25 cellular contexts compared by ENCODE assay signal in the genomic region with DNA sequence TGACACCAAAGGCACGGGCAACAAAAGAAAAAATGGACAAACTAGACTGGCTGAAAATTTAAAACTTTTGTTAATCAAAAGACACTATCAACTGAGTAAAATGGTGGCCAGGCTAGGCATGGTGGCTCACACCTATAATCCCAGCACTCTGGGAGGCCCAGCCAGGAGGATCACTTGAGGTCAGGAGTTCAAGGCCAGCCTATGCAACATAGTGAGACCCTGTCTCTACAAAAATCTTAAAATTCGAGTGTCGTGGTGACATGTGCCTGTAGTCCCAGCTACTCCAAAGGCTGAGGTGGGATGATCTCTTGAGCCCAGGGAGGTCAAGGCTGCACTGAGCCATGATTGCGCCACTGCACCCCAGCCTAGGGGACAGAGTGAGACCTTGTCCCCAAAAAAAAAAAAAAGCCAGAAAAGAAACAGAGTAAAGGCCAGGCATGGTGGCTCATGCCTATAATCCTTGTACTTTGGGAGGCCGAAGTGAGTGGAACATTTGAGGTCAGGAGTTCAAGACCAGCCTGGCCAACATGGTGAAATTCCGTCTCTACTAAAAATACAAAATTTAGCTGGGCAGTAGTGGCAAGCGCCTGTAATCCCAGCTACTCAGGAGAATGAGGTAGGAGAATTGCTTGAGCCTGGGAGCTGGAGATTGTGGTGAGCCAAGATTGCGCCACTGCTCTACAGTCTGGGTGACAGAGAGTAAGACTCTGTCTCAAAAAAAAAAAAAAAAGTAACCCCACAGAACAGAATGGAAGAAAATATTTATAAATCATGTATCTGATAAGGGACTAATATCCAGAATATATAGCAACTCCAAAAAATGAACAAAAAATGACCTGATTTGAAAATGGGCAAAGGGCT. TPM values are rescaled to one million over a fixed set of nuclear protein-coding genes. Genes with fewer than 3 reads are reported as not detected.
DNase-seq lines count a peak whose midpoint lies in the region; ATAC-seq, FAIRE-seq and TF ChIP-seq lines count a peak whose summit lies in the region.
"Had no signal": no experiment of that assay in that cellular context is flagged by ENCODE, and none has a peak within 500 bp of the region (broad histone marks: within the 10 kb centered on the region; RNA-seq: fewer than 3 reads in every experiment).

No MANE protein-coding gene starts in this region.

- TF ChIP-seq POLR2A in HepG2 (IDR thresholded peaks at IDR 0.05; ENCODE audit: insufficient read depth in 1 of 2, low read depth in 2 of 2, low read length in 2 of 2): no peak
- TF ChIP-seq POLR2A in right lobe of liver (IDR thresholded peaks at IDR 0.05): no peak

- H3K4me1 ChIP-seq in HepG2 (ENCODE audit: insufficient read depth, low read length) (peaks cover 23% of the 10 kb centered on the region), right lobe of liver (peaks cover 0 to under 1% (median 0%) of the 10 kb centered on the region in 4 donors)
- H3K4me1 ChIP-seq: BE2C, SJSA1 had no signal

- no peak for DNase-seq in HepG2 (ENCODE audit: low spot score)
- DNase-seq in right lobe of liver: no peak
- peak; percentile 21 for DNase-seq in SKM-1 treated with dmso at 0.1 percent for 144 hours (lab: John Stamatoyannopoulos, UW; ENCODE audit: unreplicated experiment)
- DNase-seq in fibroblast of villous mesenchyme (ENCODE audit: low read depth): peak; percentile 31
- DNase-seq in activated CD4-positive, CD25-positive, alpha-beta regulatory T cell treated with anti-CD3 and anti-CD28 coated beads, Interleukin-2, amount 50 U/mL, for 72 hours: no peak
- DNase-seq in hepatic stellate cell (ENCODE audit: low spot score): no peak
- DNase-seq in retina: no peak
- DNase-seq in activated CD4-positive, alpha-beta T cell treated with anti-CD3 and anti-CD28 coated beads for 4 hours: no peak
- DNase-seq: 8988T; BE2C; CD4-positive, CD25-positive, alpha-beta regulatory T cell; DMS153; GM23248; IMR-90; Karpas-422; MG63; NCI-H1694 treated with DMSO at 0.1 percent for 48 hours; NCI-H226; NCI-H524; PC-9 had no signal

- 94% methylated on average over 8 of the region's 8 CpGs for WGBS in HepG2 (ENCODE audit: low lambda C conversion rate)
- WGBS in right lobe of liver (ENCODE audit: insufficient coverage, low coverage, low lambda C conversion rate, missing lambda C conversion rate): 90% methylated on average over 6 of the region's 8 CpGs

- H2AFZ ChIP-seq in HepG2 (ENCODE audit: low read length): no peak overlapping the region
- H2AFZ ChIP-seq: GM23248, PC-9 had no signal

- H4K20me1 ChIP-seq in HepG2 (ENCODE audit: insufficient read depth, low read length): peaks cover 52% of the 10 kb centered on the region

- TF ChIP-seq CTCF in HepG2 (CRISPR knock-in tag; IDR thresholded peaks at IDR 0.05) (no peak), right lobe of liver (IDR thresholded peaks at IDR 0.05) (no peak), fibroblast of villous mesenchyme (IDR thresholded peaks at IDR 0.05; ENCODE audit: insufficient read depth, low read depth, low read length) (no peak)

- H3K36me3 ChIP-seq in HepG2 (replicated peaks in 1 of 2; ENCODE audit: control insufficient read depth in 1 of 2, insufficient read depth in 2 of 2, low read length in 2 of 2) (peaks cover 0 to 5% of the 10 kb centered on the region in 2 experiments; a peak in 1 of 5 replicates), right lobe of liver (no peaks in the 10 kb centered on the region)
- H3K36me3 ChIP-seq: BE2C, HAP-1 had no signal

- H3K9me3 ChIP-seq in HepG2 (ENCODE audit: low read length): peaks cover 16% of the 10 kb centered on the region
- H3K9me3 ChIP-seq in right lobe of liver: no peaks in the 10 kb centered on the region
- H3K9me3 ChIP-seq: BE2C had no signal

- TF ChIP-seq EP300 in HepG2 (IDR thresholded peaks at IDR 0.05; ENCODE audit: low read depth in 2 of 2, low read length in 2 of 2) (no peak), HepG2 (CRISPR knock-in tag; IDR thresholded peaks at IDR 0.05; ENCODE audit: borderline replicate concordance) (no peak)

- BruUV-seq in HepG2 (replicated peaks; lab: Mats Ljungman, UMichigan): no TSS peak

- no peak overlapping the region for H3K4me2 ChIP-seq in HepG2 (ENCODE audit: low read depth, low read length)
- H3K4me2 ChIP-seq: PC-9 had no signal

- ATAC-seq in HepG2 (no peak), right lobe of liver (no peak)
- ATAC-seq: GM12878 had no signal

- H3K27ac ChIP-seq in HepG2 (ENCODE audit: extremely low read length, insufficient read depth, low read length): no peak overlapping the region
- H3K27ac ChIP-seq in right lobe of liver: no peak overlapping the region
- H3K27ac ChIP-seq: GM23248, PC-9, RWPE1, SJSA1 had no signal

- POLR2A ChIA-PET in HepG2 (lab: Yijun Ruan, JAX): interaction anchor here (1.8 kb wide), 1 partner anchor 8 kb away, joined by 8 read pairs; a partner anchor contains a TSS

- in situ Hi-C loops in HepG2 (cut with HindIII; ENCODE audit: extremely low pct_ligation_motif_present, low pct_unique_long_range_greater_than_20kb): no loop called here

- H3K79me2 ChIP-seq in HepG2 (ENCODE audit: insufficient read depth, low read length): peaks cover 94% of the 10 kb centered on the region

- H3K4me3 ChIP-seq in HepG2 (replicated peaks in 1 of 3; ENCODE audit: insufficient read depth in 1 of 3, low read depth in 2 of 3, low read length in 3 of 3) (no peak overlapping the region), right lobe of liver (no peak overlapping the region), fibroblast of villous mesenchyme (ENCODE audit: low read depth, low read length) (no peak overlapping the region)
- H3K4me3 ChIP-seq: GM12878, GM23248, HAP-1, MG63, PC-9, SJSA1 had no signal

- no peak for FAIRE-seq in HepG2 (lab: Jason Lieb, UNC)
- FAIRE-seq: GM12878 had no signal

- CTCF ChIA-PET in HepG2 (lab: Yijun Ruan, JAX; ENCODE audit: low intra/inter-chr PET ratio, low total read pairs): no interaction called here

- no peak overlapping the region for H3K9ac ChIP-seq in HepG2 (ENCODE audit: insufficient read depth, low read depth, low read length)
- H3K9ac ChIP-seq: GM23248 had no signal

- H3K27me3 ChIP-seq in HepG2 (ENCODE audit: control insufficient read depth in 1 of 2, insufficient read depth in 2 of 2, low read length in 2 of 2): no peaks in the 10 kb centered on the region
- H3K27me3 ChIP-seq in right lobe of liver: no peaks in the 10 kb centered on the region
- H3K27me3 ChIP-seq: BE2C, MG63, SJSA1 had no signal

- intact Hi-C loops in HepG2 (cut with micrococcal nuclease; ENCODE audit: unreplicated experiment): no loop called here
- intact Hi-C loops in right lobe of liver (cut with DNase I): no loop called here

- TF ChIP-seq RAD21 in HepG2 (CRISPR knock-in tag; IDR thresholded peaks at IDR 0.05): no peak

RNA-seq across cellular contexts. Expression of a gene that starts 8.0 kb away (rescaled TPM):
- total RNA-seq in HepG2 (2016; rRNA removed; fragmentation: Illumina TruSeq; extraction: Trizol) (44.7 and 47.8 TPM in 2 replicates), right lobe of liver (10 to 100 TPM; 16.1 to 33.0 (median 22.8) TPM), fibroblast of villous mesenchyme (31.9 and 39.7 TPM in 2 replicates)
- total RNA-seq in HepG2 (2016; cell fraction: cytosol; rRNA removed; fragmentation: Illumina TruSeq; extraction: Trizol; ENCODE audit: low read depth): 31.1 and 33.0 TPM in 2 replicates
- total RNA-seq in HepG2 (2016; cell fraction: insoluble cytoplasmic fraction; rRNA removed; fragmentation: Illumina TruSeq; extraction: Trizol): 42.5 and 43.3 TPM in 2 replicates
- 26.5 and 32.0 TPM in 2 replicates for total RNA-seq in HepG2 (2016; cell fraction: membrane; rRNA removed; fragmentation: Illumina TruSeq; extraction: Trizol)
- 84.6 and 87.9 TPM in 2 replicates for total RNA-seq in HepG2 (2016; cell fraction: nucleus; rRNA removed; fragmentation: Illumina TruSeq; extraction: Trizol)
- polyA plus RNA-seq in HepG2 (2011; rRNA removed): 52.8 and 53.5 TPM in 2 replicates
- 17.7 and 21.7 TPM in 2 replicates for polyA plus RNA-seq in HepG2 (2011; cell fraction: cytosol; rRNA removed)
- polyA plus RNA-seq in HepG2 (2011; cell fraction: nucleus; rRNA removed): 158 and 159 TPM in 2 replicates
- 49.2 and 50.3 TPM in 2 replicates for polyA plus RNA-seq in HepG2 (2012)
- 1.9 and 2.0 TPM in 2 replicates for polyA plus RNA-seq in HepG2 (2016; cell fraction: cytosol; fragmentation: Illumina TruSeq; extraction: Trizol; ENCODE audit: low read depth)
- polyA plus RNA-seq in HepG2 (2016; cell fraction: insoluble cytoplasmic fraction; fragmentation: Illumina TruSeq; extraction: Trizol; ENCODE audit: low read depth): 40.8 and 44.0 TPM in 2 replicates
- 5.7 and 9.2 TPM in 2 replicates for polyA plus RNA-seq in HepG2 (2016; cell fraction: membrane; fragmentation: Illumina TruSeq; extraction: Trizol; ENCODE audit: low read depth)
- polyA plus RNA-seq in HepG2 (2016; cell fraction: nucleus; fragmentation: Illumina TruSeq; extraction: Trizol; ENCODE audit: insufficient read depth, low read depth): 169 and 172 TPM in 2 replicates
- 33.2 and 43.4 TPM in 2 replicates for polyA minus RNA-seq in HepG2 (2011; rRNA and poly(A)+ RNA removed; ENCODE audit: low replicate concordance)
- polyA minus RNA-seq in HepG2 (2011; cell fraction: cytosol; rRNA and poly(A)+ RNA removed): 22.4 and 27.4 TPM in 2 replicates
- polyA minus RNA-seq in HepG2 (2011; cell fraction: nucleus; rRNA and poly(A)+ RNA removed): 128 and 167 TPM in 2 replicates

RNA-seq across cellular contexts. Expression of a gene that starts 57.3 kb away (rescaled TPM):
- total RNA-seq in HepG2 (2016; rRNA removed; fragmentation: Illumina TruSeq; extraction: Trizol) (10.5 and 14.1 TPM in 2 replicates), right lobe of liver (1 to 10 TPM; 1.6 to 4.3 (median 2.7) TPM), fibroblast of villous mesenchyme (52.8 and 64.8 TPM in 2 replicates)
- total RNA-seq in HepG2 (2016; cell fraction: cytosol; rRNA removed; fragmentation: Illumina TruSeq; extraction: Trizol; ENCODE audit: low read depth): 8.7 and 9.3 TPM in 2 replicates
- total RNA-seq in HepG2 (2016; cell fraction: insoluble cytoplasmic fraction; rRNA removed; fragmentation: Illumina TruSeq; extraction: Trizol): 9.7 and 15.2 TPM in 2 replicates
- 13.8 and 16.2 TPM in 2 replicates for total RNA-seq in HepG2 (2016; cell fraction: membrane; rRNA removed; fragmentation: Illumina TruSeq; extraction: Trizol)
- 10.8 and 12.2 TPM in 2 replicates for total RNA-seq in HepG2 (2016; cell fraction: nucleus; rRNA removed; fragmentation: Illumina TruSeq; extraction: Trizol)
- 16.2 and 17.2 TPM in 2 replicates for polyA plus RNA-seq in HepG2 (2011; rRNA removed)
- polyA plus RNA-seq in HepG2 (2011; cell fraction: cytosol; rRNA removed): 16.8 and 17.0 TPM in 2 replicates
- 8.6 and 8.7 TPM in 2 replicates for polyA plus RNA-seq in HepG2 (2011; cell fraction: nucleus; rRNA removed)
- 6.8 and 8.6 TPM in 2 replicates for polyA plus RNA-seq in HepG2 (2012)
- polyA plus RNA-seq in HepG2 (2016; cell fraction: cytosol; fragmentation: Illumina TruSeq; extraction: Trizol; ENCODE audit: low read depth): 11.6 and 12.7 TPM in 2 replicates
- 11.0 and 12.6 TPM in 2 replicates for polyA plus RNA-seq in HepG2 (2016; cell fraction: insoluble cytoplasmic fraction; fragmentation: Illumina TruSeq; extraction: Trizol; ENCODE audit: low read depth)
- polyA plus RNA-seq in HepG2 (2016; cell fraction: membrane; fragmentation: Illumina TruSeq; extraction: Trizol; ENCODE audit: low read depth): 14.9 and 18.3 TPM in 2 replicates
- 22.5 and 22.7 TPM in 2 replicates for polyA plus RNA-seq in HepG2 (2016; cell fraction: nucleus; fragmentation: Illumina TruSeq; extraction: Trizol; ENCODE audit: insufficient read depth, low read depth)
- 14.0 TPM in 1 of 2 replicates, not detected in the other for polyA minus RNA-seq in HepG2 (2011; rRNA and poly(A)+ RNA removed; ENCODE audit: low replicate concordance)
- polyA minus RNA-seq in HepG2 (2011; cell fraction: cytosol; rRNA and poly(A)+ RNA removed): 7.2 and 8.1 TPM in 2 replicates
- polyA minus RNA-seq in HepG2 (2011; cell fraction: nucleus; rRNA and poly(A)+ RNA removed): 3.7 and 3.9 TPM in 2 replicates
- total RNA-seq: HT-29, PC-9 had no signal

Comparison
In these comparisons a context has a peak if more than half of its experiments do, and no peak if none do; other contexts are left out.
1. DNase-seq: peak in SKM-1 treated with dmso at 0.1 percent for 144 hours (single experiment) and fibroblast of villous mesenchyme (single experiment); none in HepG2 (single experiment), right lobe of liver (0 of 3), activated CD4-positive, CD25-positive, alpha-beta regulatory T cell treated with anti-CD3 and anti-CD28 coated beads, Interleukin-2, amount 50 U/mL, for 72 hours (single experiment), hepatic stellate cell (single experiment), retina (single experiment) and activated CD4-positive, alpha-beta T cell treated with anti-CD3 and anti-CD28 coated beads for 4 hours (0 of 2).